Comparison of ENCODE assay signal across 12 cellular contexts in genomic region chr19:2974342-2974932, GRCh38. TPM values are rescaled to one million over a fixed set of nuclear protein-coding genes. Genes with fewer than 3 reads are reported as not detected.
DNase-seq lines count a peak whose midpoint lies in the region; ATAC-seq and TF ChIP-seq lines count a peak whose summit lies in the region.
"Had no signal": no experiment of that assay in that cellular context is flagged by ENCODE, and none has a peak within 500 bp of the region (broad histone marks: within the 10 kb centered on the region; RNA-seq: fewer than 3 reads in every experiment).

No MANE protein-coding gene starts in this region.

- peak; percentile 30 to 39 for DNase-seq in activated T-cell treated with anti-CD3 and anti-CD28 coated beads, Interleukin-2, amount 50 U/mL, for 48 hours
- DNase-seq in activated T-cell treated with anti-CD3 and anti-CD28 coated beads, Interleukin-2, amount 50 U/mL, for 1 hour, result no peak
- peak; percentile 27 to 71 for DNase-seq in left lung
- DNase-seq in tibial artery, result peak; percentile 80 to 81
- no peak for DNase-seq in central memory CD4-positive, alpha-beta T cell
- no peak for DNase-seq in HCEC 1CT
- DNase-seq: activated T-cell treated with anti-CD3 and anti-CD28 coated beads for 4 hours had no signal

- TF ChIP-seq CTCF in left lung (IDR thresholded peaks at IDR 0.05), result no peak
- TF ChIP-seq CTCF in tibial artery (IDR thresholded peaks at IDR 0.05), result no peak

- peaks cover 17% of the 10 kb centered on the region for H3K4me1 Mint-ChIP-seq in activated naive CD8-positive, alpha-beta T cell (ENCODE audit: low read depth)

- no peaks in the 10 kb centered on the region for H3K36me3 Mint-ChIP-seq in activated naive CD8-positive, alpha-beta T cell

- H3K27ac Mint-ChIP-seq in activated naive CD8-positive, alpha-beta T cell, result no peak overlapping the region

- no peaks in the 10 kb centered on the region for H3K9me3 Mint-ChIP-seq in activated naive CD8-positive, alpha-beta T cell (ENCODE audit: low read depth)

- no peaks in the 10 kb centered on the region for H3K27me3 ChIP-seq in left lung
- H3K27me3 ChIP-seq in tibial artery, result peaks cover 0 to 28% of the 10 kb centered on the region in 2 donors
- H3K27me3 ChIP-seq: Peyer's patch had no signal

- H3K27me3 Mint-ChIP-seq in activated naive CD8-positive, alpha-beta T cell, result no peaks in the 10 kb centered on the region

- no peaks in the 10 kb centered on the region for H3K36me3 ChIP-seq in left lung
- no peaks in the 10 kb centered on the region for H3K36me3 ChIP-seq in tibial artery
- H3K36me3 ChIP-seq: Peyer's patch had no signal

- ATAC-seq in left lung (peak; percentile 6), GM19023 (IDR thresholded peaks at IDR 0.05; ENCODE audit: unreplicated experiment) (no peak)

- H3K4me3 Mint-ChIP-seq in activated naive CD8-positive, alpha-beta T cell, result peak overlapping the region; percentile 23

- no peak overlapping the region for H3K4me3 ChIP-seq in left lung
- no peak overlapping the region for H3K4me3 ChIP-seq in tibial artery
- H3K4me3 ChIP-seq: Peyer's patch had no signal

- H3K4me1 ChIP-seq in left lung, result peaks cover 32 to 76% of the 10 kb centered on the region in 2 donors
- H3K4me1 ChIP-seq in tibial artery, result peaks cover 6 to 65% (median 45%) of the 10 kb centered on the region in 4 donors

- intact Hi-C loops in left lung (cut with DNase I), result no loop called here
- intact Hi-C loops in tibial artery (cut with DNase I; ENCODE audit: low total_unique reads), result no loop called here

- H3K27ac ChIP-seq in left lung (peak overlapping the region; percentile 42 to 51), tibial artery (peak overlapping the region in 1 of 2 donors; percentile 13)
- H3K27ac ChIP-seq: epithelial cell of prostate had no signal

- no peaks in the 10 kb centered on the region for H3K9me3 ChIP-seq in left lung
- no peaks in the 10 kb centered on the region for H3K9me3 ChIP-seq in tibial artery
- H3K9me3 ChIP-seq: Peyer's patch had no signal

RNA-seq across cellular contexts. Expression of gene TLE6, which starts 2.9 kb away (rescaled TPM):
- 1 to 10 TPM; 3.3 to 6.9 TPM for total RNA-seq in left lung

RNA-seq across cellular contexts. Expression of gene ZNF77, which starts 29.7 kb away (rescaled TPM):
- 1 to 10 TPM; 3.4 to 4.1 TPM for total RNA-seq in left lung

RNA-seq across cellular contexts. Expression of gene TLE2, which starts 54.6 kb away (rescaled TPM):
- 10 to 100 TPM; 35.2 to 70.5 TPM for total RNA-seq in left lung
- total RNA-seq: M059J had no signal

Comparison
In these comparisons a context has a peak if more than half of its experiments do, and no peak if none do; other contexts are left out.
1. DNase-seq: peak in activated T-cell treated with anti-CD3 and anti-CD28 coated beads, Interleukin-2, amount 50 U/mL, for 48 hours (2 of 2), left lung (2 of 2) and tibial artery (2 of 2); none in activated T-cell treated with anti-CD3 and anti-CD28 coated beads, Interleukin-2, amount 50 U/mL, for 1 hour (single experiment), central memory CD4-positive, alpha-beta T cell (single experiment) and HCEC 1CT (single experiment).